In genomic region chr15:41557673-41558399, GRCh38 we compare ENCODE assay signal across 8 cellular contexts. TPM values are rescaled to one million over a fixed set of nuclear protein-coding genes. Genes with fewer than 3 reads are reported as not detected.
DNase-seq lines count a peak whose midpoint lies in the region; TF ChIP-seq lines count a peak whose summit lies in the region.

No MANE protein-coding gene starts in this region.

- no peaks in the 10 kb centered on the region for H3K9me2 ChIP-seq in Loucy (replicated peaks; ENCODE audit: low read depth, low read length)
- no peaks in the 10 kb centered on the region for H3K9me2 ChIP-seq in SU-DHL-6 (replicated peaks; ENCODE audit: insufficient read depth, low read length)

- H3K36me3 ChIP-seq in Loucy (ENCODE audit: insufficient read depth, low read length) (no peaks in the 10 kb centered on the region), SU-DHL-6 (ENCODE audit: low read length) (no peaks in the 10 kb centered on the region), cardiac muscle cell (no peaks in the 10 kb centered on the region)

- TF ChIP-seq CTCF in Loucy (conservative IDR thresholded peaks at IDR 0.05; ENCODE audit: low read length) (peak; percentile 100), SU-DHL-6 (IDR thresholded peaks at IDR 0.05; ENCODE audit: insufficient read depth, low read length, poor library complexity, severe bottlenecking) (peak; percentile 96), cardiac muscle cell (IDR thresholded peaks at IDR 0.05; ENCODE audit: low read depth, low read length) (peak; percentile 96), progenitor cell of endocrine pancreas (IDR thresholded peaks at IDR 0.05; ENCODE audit: unreplicated experiment) (peak; percentile 97), type B pancreatic cell (conservative IDR thresholded peaks at IDR 0.05) (peak; percentile 96)

- peak overlapping the region; percentile 80 for H2AFZ ChIP-seq in Loucy (ENCODE audit: low read length)
- H2AFZ ChIP-seq in SU-DHL-6 (ENCODE audit: low read depth, low read length, severe bottlenecking), result peak overlapping the region; percentile 66

- peak overlapping the region; percentile 94 for H3K4me2 ChIP-seq in Loucy (ENCODE audit: low read depth, low read length, poor library complexity, severe bottlenecking)
- peak overlapping the region; percentile 57 for H3K4me2 ChIP-seq in SU-DHL-6 (ENCODE audit: low read depth, low read length, poor library complexity, severe bottlenecking)

- H3K27ac ChIP-seq in SU-DHL-6 (ENCODE audit: low read depth, low read length) (no peak overlapping the region), cardiac muscle cell (no peak overlapping the region)

- H3K36me3 Mint-ChIP-seq in activated naive CD8-positive, alpha-beta T cell treated with anti-CD3 and anti-CD28 coated beads for 36 hours, result no peaks in the 10 kb centered on the region
- H3K36me3 Mint-ChIP-seq in progenitor cell of endocrine pancreas (ENCODE audit: insufficient read depth), result no peaks in the 10 kb centered on the region
- no peaks in the 10 kb centered on the region for H3K36me3 Mint-ChIP-seq in type B pancreatic cell

- H3K4me3 ChIP-seq in Loucy (ENCODE audit: low read length, poor library complexity, severe bottlenecking) (peak overlapping the region; percentile 77), SU-DHL-6 (ENCODE audit: insufficient read depth, low read length, poor library complexity, severe bottlenecking) (no peak overlapping the region), cardiac muscle cell (no peak overlapping the region)

- peak; percentile 58 for DNase-seq in SIG-M5 treated with dmso at 0.1 percent for 504 hours (lab: John Stamatoyannopoulos, UW; ENCODE audit: unreplicated experiment)
- no peak for DNase-seq in SIG-M5 (lab: John Stamatoyannopoulos, UW)
- peak; percentile 74 for DNase-seq in activated naive CD8-positive, alpha-beta T cell treated with anti-CD3 and anti-CD28 coated beads for 36 hours
- DNase-seq in cardiac muscle cell (ENCODE audit: low read depth in 1 of 2, low spot score in 1 of 2), result peak; percentile 83 to 85
- DNase-seq in progenitor cell of endocrine pancreas (ENCODE audit: low spot score, unreplicated experiment), result peak; percentile 53
- DNase-seq in type B pancreatic cell (ENCODE audit: extremely low spot score, unreplicated experiment), result peak; percentile 77

- H3K27ac Mint-ChIP-seq in activated naive CD8-positive, alpha-beta T cell treated with anti-CD3 and anti-CD28 coated beads for 36 hours, result peak overlapping the region; percentile 35
- H3K27ac Mint-ChIP-seq in progenitor cell of endocrine pancreas (peak overlapping the region; percentile 78), type B pancreatic cell (peak overlapping the region; percentile 94)

- H3K79me2 ChIP-seq in Loucy (ENCODE audit: insufficient read depth, low read length) (no peaks in the 10 kb centered on the region), SU-DHL-6 (ENCODE audit: insufficient read depth, low read length) (no peaks in the 10 kb centered on the region)

- H3K27me3 Mint-ChIP-seq in activated naive CD8-positive, alpha-beta T cell treated with anti-CD3 and anti-CD28 coated beads for 36 hours, result peaks cover 31% of the 10 kb centered on the region
- peaks cover 5% of the 10 kb centered on the region for H3K27me3 Mint-ChIP-seq in progenitor cell of endocrine pancreas
- peaks cover 6% of the 10 kb centered on the region for H3K27me3 Mint-ChIP-seq in type B pancreatic cell

- no peaks in the 10 kb centered on the region for H4K20me1 ChIP-seq in Loucy (ENCODE audit: insufficient read depth, low read length, poor library complexity, severe bottlenecking)
- H4K20me1 ChIP-seq in SU-DHL-6 (ENCODE audit: low read depth, low read length), result no peaks in the 10 kb centered on the region

- peaks cover 5% of the 10 kb centered on the region; the same call in 1 of the 2 replicates for H3F3A ChIP-seq in Loucy (ENCODE audit: low read depth)
- H3F3A ChIP-seq in SU-DHL-6 (ENCODE audit: insufficient read depth), result peaks cover 13% of the 10 kb centered on the region; the same call in 1 of the 2 replicates

- peak overlapping the region; percentile 79 for H3K4me3 Mint-ChIP-seq in activated naive CD8-positive, alpha-beta T cell treated with anti-CD3 and anti-CD28 coated beads for 36 hours
- peak overlapping the region; percentile 75 for H3K4me3 Mint-ChIP-seq in progenitor cell of endocrine pancreas (ENCODE audit: low read depth)
- peak overlapping the region; percentile 95 for H3K4me3 Mint-ChIP-seq in type B pancreatic cell

- peak overlapping the region; percentile 39 for H3K9ac ChIP-seq in Loucy (ENCODE audit: low read depth, low read length, poor library complexity, severe bottlenecking)
- peak overlapping the region; percentile 45; the same call in 1 of the 2 replicates for H3K9ac ChIP-seq in SU-DHL-6 (ENCODE audit: low read length)

- H3K9me3 ChIP-seq in Loucy (ENCODE audit: insufficient read depth, low read depth, low read length), result no peaks in the 10 kb centered on the region
- no peaks in the 10 kb centered on the region for H3K9me3 ChIP-seq in SU-DHL-6 (ENCODE audit: insufficient read depth, low read length)
- no peaks in the 10 kb centered on the region for H3K9me3 ChIP-seq in cardiac muscle cell (ENCODE audit: low read depth)

- H3K4me1 ChIP-seq in Loucy (ENCODE audit: insufficient read depth, low read length, poor library complexity, severe bottlenecking) (peaks cover 40% of the 10 kb centered on the region), cardiac muscle cell (ENCODE audit: low read depth) (peaks cover 2% of the 10 kb centered on the region)

- H3K9me3 Mint-ChIP-seq in activated naive CD8-positive, alpha-beta T cell treated with anti-CD3 and anti-CD28 coated beads for 36 hours, result no peaks in the 10 kb centered on the region
- H3K9me3 Mint-ChIP-seq in progenitor cell of endocrine pancreas (ENCODE audit: low read depth), result no peaks in the 10 kb centered on the region
- no peaks in the 10 kb centered on the region for H3K9me3 Mint-ChIP-seq in type B pancreatic cell

- no peaks in the 10 kb centered on the region for H3K27me3 ChIP-seq in Loucy (ENCODE audit: insufficient read depth, low read length, poor library complexity, severe bottlenecking)
- peaks cover 2% of the 10 kb centered on the region; the same call in 1 of the 2 replicates for H3K27me3 ChIP-seq in SU-DHL-6 (ENCODE audit: low read length)
- no peaks in the 10 kb centered on the region for H3K27me3 ChIP-seq in cardiac muscle cell

- H3K4me1 Mint-ChIP-seq in activated naive CD8-positive, alpha-beta T cell treated with anti-CD3 and anti-CD28 coated beads for 36 hours, result peaks cover 14% of the 10 kb centered on the region
- H3K4me1 Mint-ChIP-seq in progenitor cell of endocrine pancreas (ENCODE audit: low read depth) (peaks cover 35% of the 10 kb centered on the region), type B pancreatic cell (ENCODE audit: unreplicated experiment) (peaks cover 30% of the 10 kb centered on the region)

RNA-seq across cellular contexts. Expression of gene TYRO3, which starts 1.2 kb away (rescaled TPM):
- total RNA-seq in activated naive CD8-positive, alpha-beta T cell treated with anti-CD3 and anti-CD28 coated beads for 36 hours, result 1 to 10 TPM; 1.1 to 1.3 TPM
- total RNA-seq in cardiac muscle cell (13.2 and 17.2 TPM in 2 replicates), progenitor cell of endocrine pancreas (86.7 and 106 TPM in 2 replicates), type B pancreatic cell (ENCODE audit: low replicate concordance) (43.0 and 44.1 TPM in 2 replicates)
- polyA plus RNA-seq in cardiac muscle cell, result 22.7 and 26.3 TPM in 2 replicates

RNA-seq across cellular contexts. Expression of gene RPAP1, which starts 13.8 kb away (rescaled TPM):
- total RNA-seq in activated naive CD8-positive, alpha-beta T cell treated with anti-CD3 and anti-CD28 coated beads for 36 hours, result 10 to 100 TPM; 57.3 to 61.1 TPM
- 37.1 and 46.9 TPM in 2 replicates for total RNA-seq in cardiac muscle cell
- polyA plus RNA-seq in cardiac muscle cell, result 37.2 and 40.7 TPM in 2 replicates
- total RNA-seq in progenitor cell of endocrine pancreas, result 63.8 and 69.4 TPM in 2 replicates
- total RNA-seq in type B pancreatic cell (ENCODE audit: low replicate concordance), result 54.4 and 68.3 TPM in 2 replicates

RNA-seq across cellular contexts. Expression of gene LTK, which starts 44.2 kb away (rescaled TPM):
- under 1 TPM in 1 of 2 experiments, not detected in 1; 0.16 TPM for total RNA-seq in activated naive CD8-positive, alpha-beta T cell treated with anti-CD3 and anti-CD28 coated beads for 36 hours
- total RNA-seq in cardiac muscle cell (2.6 and 3.7 TPM in 2 replicates), progenitor cell of endocrine pancreas (0.55 and 1.2 TPM in 2 replicates), type B pancreatic cell (ENCODE audit: low replicate concordance) (0.51 and 0.55 TPM in 2 replicates)
- polyA plus RNA-seq in cardiac muscle cell, result 3.0 and 4.4 TPM in 2 replicates

Comparison
In these comparisons a context has a peak if more than half of its experiments do, and no peak if none do; other contexts are left out.
1. H3K27ac Mint-ChIP-seq: peak in every context shown above with its lines; median percentile 94 in type B pancreatic cell; 78 in progenitor cell of endocrine pancreas; 35 in activated naive CD8-positive, alpha-beta T cell treated with anti-CD3 and anti-CD28 coated beads for 36 hours.